8 cellular contexts compared by ENCODE assay signal in genomic region chr1:40709100-40709801, GRCh38. TPM values are rescaled to one million over a fixed set of nuclear protein-coding genes. Genes with fewer than 3 reads are reported as not detected.
DNase-seq lines count a peak whose midpoint lies in the region; ATAC-seq and TF ChIP-seq lines count a peak whose summit lies in the region.

No MANE protein-coding gene starts in this region.

- H3K9me3 ChIP-seq in A673 (ENCODE audit: low read depth, low read length, poor library complexity, severe bottlenecking) = no peaks in the 10 kb centered on the region

- ATAC-seq in GM18907 (IDR thresholded peaks at IDR 0.05; ENCODE audit: unreplicated experiment) (peak; percentile 82), HG03135 (IDR thresholded peaks at IDR 0.05; ENCODE audit: unreplicated experiment) (peak; percentile 84)

- BruUV-seq in A673 (replicated peaks; lab: Mats Ljungman, UMichigan) = TSS peak; percentile 44

- CTCF ChIA-PET in A673 (lab: Charles Lee) = no interaction called here

- H3K4me3 ChIP-seq in A673 (ENCODE audit: low read depth, low read length, poor library complexity, severe bottlenecking) (peak overlapping the region; percentile 56), kidney epithelial cell (ENCODE audit: low read depth, low read length) (peak overlapping the region; percentile 83)

- H3K27me3 ChIP-seq in A673 (replicated peaks; ENCODE audit: insufficient read depth, low read depth, low read length, poor library complexity) = no peaks in the 10 kb centered on the region
- no peaks in the 10 kb centered on the region for H3K27me3 ChIP-seq in kidney epithelial cell (ENCODE audit: control insufficient read depth, insufficient read depth, low read length)

- no peaks in the 10 kb centered on the region for H3K36me3 ChIP-seq in A673 (ENCODE audit: insufficient read depth, low read length, poor library complexity, severe bottlenecking)
- no peaks in the 10 kb centered on the region for H3K36me3 ChIP-seq in kidney epithelial cell (ENCODE audit: control insufficient read depth, insufficient read depth, low read length)

- DNase-seq in A673 (ENCODE audit: low spot score) (peak; percentile 96), NCI-H446 (lab: John Stamatoyannopoulos, UW) (peak; percentile 94 to 97), kidney epithelial cell (ENCODE audit: low read depth) (peak; percentile 93)
- peak; percentile 21 to 50 for DNase-seq in activated CD4-positive, alpha-beta T cell treated with anti-CD3 and anti-CD28 coated beads for 24 hours (ENCODE audit: low read depth in 2 of 2)
- DNase-seq in stimulated activated CD4-positive, alpha-beta T cell treated with anti-CD3 and anti-CD28 coated beads, Interleukin-15, amount 100 ng/mL, for 48 hours (ENCODE audit: low read depth in 2 of 2) = peak; percentile 61 to 62

- H3K4me1 ChIP-seq in A673 (ENCODE audit: insufficient read depth, low read length, poor library complexity, severe bottlenecking) = peaks cover 38% of the 10 kb centered on the region

- H3K27ac ChIP-seq in A673 (ENCODE audit: low read depth, low read length, poor library complexity, severe bottlenecking) = peak overlapping the region; percentile 74
- peak overlapping the region; percentile 13 for H3K27ac ChIP-seq in cingulate gyrus (ENCODE audit: low read depth, low read length)

- POLR2A ChIA-PET in A673 (lab: Charles Lee; ENCODE audit: low non-redundant PET) = no interaction called here

- intact Hi-C loops in A673 (cut with micrococcal nuclease; ENCODE audit: unreplicated experiment) = no loop called here

- TF ChIP-seq CTCF in A673 (conservative IDR thresholded peaks at IDR 0.05; ENCODE audit: low read depth, low read length) = no peak
- TF ChIP-seq CTCF in kidney epithelial cell (IDR thresholded peaks at IDR 0.05; ENCODE audit: insufficient read depth, low read length, poor library complexity, severe bottlenecking) = no peak

RNA-seq across cellular contexts. Expression of gene NFYC, which starts 17.7 kb away (rescaled TPM):
- 81.9 and 83.0 TPM in 2 replicates for total RNA-seq in A673 (2021)
- 44.0 and 44.4 TPM in 2 replicates for total RNA-seq in kidney epithelial cell

RNA-seq across cellular contexts. Expression of gene RIMS3, which starts 43.8 kb away (rescaled TPM):
- 9.9 and 21.5 TPM in 2 replicates for total RNA-seq in A673 (2021)
- 2.9 and 3.2 TPM in 2 replicates for total RNA-seq in kidney epithelial cell

Comparison
In these comparisons a context has a peak if more than half of its experiments do, and no peak if none do; other contexts are left out.
1. Peak in every context shown above with its lines: DNase-seq, ATAC-seq, H3K4me3 ChIP-seq and H3K27ac ChIP-seq.
2. DNase-seq: peak in every context shown above with its lines; median percentile 96 in A673; 96 in NCI-H446; 93 in kidney epithelial cell; 62 in stimulated activated CD4-positive, alpha-beta T cell treated with anti-CD3 and anti-CD28 coated beads, Interleukin-15, amount 100 ng/mL, for 48 hours; 36 in activated CD4-positive, alpha-beta T cell treated with anti-CD3 and anti-CD28 coated beads for 24 hours.